Comparison of ENCODE assay signal across 17 cellular contexts in the genomic region with DNA sequence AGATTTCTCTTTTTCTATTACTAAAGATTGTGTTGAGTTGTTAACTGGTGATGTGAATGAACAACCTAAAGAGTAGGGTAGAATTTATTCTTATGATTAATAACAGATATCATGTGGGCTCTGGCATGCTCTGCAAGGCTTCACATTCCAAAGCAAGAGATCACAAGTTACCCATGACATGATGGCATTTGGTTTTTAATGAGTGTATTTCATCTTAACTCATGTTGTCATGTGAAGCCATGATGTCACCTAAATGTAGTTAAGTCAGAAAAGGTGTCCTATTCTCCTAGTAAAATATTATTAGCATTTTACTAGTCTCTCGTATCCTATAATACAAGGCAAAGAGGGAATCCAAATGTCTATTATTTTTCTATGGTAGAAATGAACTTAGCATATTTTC.
"Had no signal": no experiment of that assay in that cellular context is flagged by ENCODE, and none has a peak within 500 bp of the region (broad histone marks: within the 10 kb centered on the region; RNA-seq: fewer than 3 reads in every experiment).

No MANE protein-coding gene starts in this region.

- DNase-seq: activated CD4-positive, alpha-beta memory T cell treated with anti-CD3 and anti-CD28 coated beads for 36 hours; activated CD4-positive, alpha-beta T cell treated with anti-CD3 and anti-CD28 coated beads for 48 hours; activated naive CD4-positive, alpha-beta T cell treated with Interleukin-2 at 50 U/mL for 16 hours; activated naive CD8-positive, alpha-beta T cell treated with anti-CD3 and anti-CD28 coated beads for 36 hours; activated T-cell treated with anti-CD3 and anti-CD28 coated beads, Interleukin-2, amount 50 U/mL, for 48 hours; amygdala; effector CD4-positive, alpha-beta T cell; erythroblast; hippocampal formation; pancreas; stimulated activated CD4-positive, alpha-beta T cell treated with anti-CD3 and anti-CD28 coated beads, Interleukin-2, amount 100 ng/mL, for 24 hours; testis had no signal

- H3K4me1 ChIP-seq: gastrocnemius medialis, pancreas, psoas muscle, testis had no signal

- H3K9me3 ChIP-seq: gastrocnemius medialis, pancreas, psoas muscle, testis, upper lobe of left lung had no signal

- H3K27ac ChIP-seq: gastrocnemius medialis, pancreas, psoas muscle, testis had no signal

- ATAC-seq: stimulated activated memory B cell treated with anti-CD40 and anti-IgM and Interleukin-4, amounts not matched to agents 10 μg/mL and 1 μg/mL and 100 μg/mL, for 72 hours had no signal

- H3K36me3 ChIP-seq: gastrocnemius medialis, pancreas, upper lobe of left lung had no signal

- H3K27me3 ChIP-seq: gastrocnemius medialis, pancreas, testis, upper lobe of left lung had no signal

- H3K4me3 ChIP-seq: gastrocnemius medialis, pancreas, psoas muscle, skin epidermis, testis, upper lobe of left lung had no signal
